6 cellular contexts compared by ENCODE assay signal in genomic region chr12:120261951-120262851, GRCh38. TPM values are rescaled to one million over a fixed set of nuclear protein-coding genes. Genes with fewer than 3 reads are reported as not detected.
A peak's percentile ranks its signal among the peaks of the same experiment; 100 is the strongest.
DNase-seq lines count a peak whose midpoint lies in the region; ATAC-seq and FAIRE-seq lines count a peak whose summit lies in the region.

No MANE protein-coding gene starts in this region.

- peak; percentile 53 for DNase-seq in Right ventricle myocardium inferior (ENCODE audit: missing footprints)
- no peak for DNase-seq in left cardiac atrium
- peak in 1 of 3 donors; percentile 62 for DNase-seq in right cardiac atrium
- peak; percentile 62 for DNase-seq in ureter (ENCODE audit: low spot score)
- no peak for DNase-seq in stimulated activated naive CD4-positive, alpha-beta T cell treated with Interleukin-2 at 50 U/mL for 16 hours (lab: John Stamatoyannopoulos, UW)
- no peak for DNase-seq in urothelium cell line (ENCODE audit: low spot score)

- peak overlapping the region; percentile 95 for H3K27ac ChIP-seq in right cardiac atrium (ENCODE audit: low read length)

- peak; percentile 21 for ATAC-seq in Right ventricle myocardium inferior
- no peak for ATAC-seq in left cardiac atrium
- ATAC-seq in right cardiac atrium, result peak in 1 of 2 donors; percentile 17

- 47% methylated on average over 10 of the region's 10 CpGs for WGBS in right cardiac atrium

- no peaks in the 10 kb centered on the region for H3K27me3 ChIP-seq in right cardiac atrium (ENCODE audit: control insufficient read depth, insufficient read depth)

- H3K9me3 ChIP-seq in right cardiac atrium (ENCODE audit: control insufficient read depth, low read length), result no peaks in the 10 kb centered on the region

- no peak for FAIRE-seq in urothelium cell line (lab: Jason Lieb, UNC)

- H3K4me1 ChIP-seq in right cardiac atrium (ENCODE audit: control insufficient read depth, insufficient read depth, low read length), result peaks cover 28% of the 10 kb centered on the region

- H3K4me3 ChIP-seq in right cardiac atrium (ENCODE audit: low read length), result peak overlapping the region; percentile 96

- intact Hi-C loops in Right ventricle myocardium inferior (cut with DNase I), result no loop called here
- intact Hi-C loops in left cardiac atrium (cut with DNase I), result no loop called here
- intact Hi-C loops in right cardiac atrium (cut with DNase I), result no loop called here

RNA-seq across cellular contexts. Expression of gene PXN, which starts 3.3 kb away (rescaled TPM):
- total RNA-seq in Right ventricle myocardium inferior, result 63.7 TPM
- 10 to 100 TPM; 70.3 to 86.1 TPM for total RNA-seq in left cardiac atrium
- 10 to 100 TPM; 67.8 to 89.8 (median 80.2) TPM for total RNA-seq in right cardiac atrium
- 77.3 TPM for polyA plus RNA-seq in right cardiac atrium
- total RNA-seq in ureter, result 166 TPM

RNA-seq across cellular contexts. Expression of gene RNU4-2, which starts 29.5 kb away (rescaled TPM):
- 12,991 TPM for total RNA-seq in Right ventricle myocardium inferior
- total RNA-seq in left cardiac atrium, result over 10,000 TPM; 14,688 to 67,133 TPM
- total RNA-seq in right cardiac atrium, result over 10,000 TPM; 12,754 to 31,201 (median 26,788) TPM
- not detected for polyA plus RNA-seq in right cardiac atrium
- total RNA-seq in ureter, result 8,888 TPM

RNA-seq across cellular contexts. Expression of gene RNU4-1, which starts 30.8 kb away (rescaled TPM):
- 1,499 TPM for total RNA-seq in Right ventricle myocardium inferior
- total RNA-seq in left cardiac atrium, result 1,000 to 10,000 TPM; 1,261 to 6,779 TPM
- total RNA-seq in right cardiac atrium, result 1,000 to 10,000 TPM; 1,094 to 5,230 (median 2,674) TPM
- not detected for polyA plus RNA-seq in right cardiac atrium
- 1,538 TPM for total RNA-seq in ureter

RNA-seq across cellular contexts. Expression of gene SIRT4, which starts 39.9 kb away (rescaled TPM):
- total RNA-seq in Right ventricle myocardium inferior (9.0 TPM), left cardiac atrium (1 to 10 TPM; 2.8 to 5.8 TPM), right cardiac atrium (1 to 10 TPM; 3.0 to 6.9 (median 6.2) TPM), ureter (not detected)
- polyA plus RNA-seq in right cardiac atrium, result 6.0 TPM

Comparison
In these comparisons a context has a peak if more than half of its experiments do, and no peak if none do; other contexts are left out.
1. DNase-seq: peak in Right ventricle myocardium inferior (single experiment) and ureter (single experiment); none in left cardiac atrium (single experiment), stimulated activated naive CD4-positive, alpha-beta T cell treated with Interleukin-2 at 50 U/mL for 16 hours (single experiment) and urothelium cell line (single experiment).